ENCODE assay signal across 9 cellular contexts in genomic region chr5:66987949-66988838, GRCh38.
A peak's percentile ranks its signal among the peaks of the same experiment; 100 is the strongest.
DNase-seq lines count a peak whose midpoint lies in the region; ATAC-seq and TF ChIP-seq lines count a peak whose summit lies in the region.
"Had no signal": no experiment of that assay in that cellular context is flagged by ENCODE, and none has a peak within 500 bp of the region (broad histone marks: within the 10 kb centered on the region; RNA-seq: fewer than 3 reads in every experiment).

No MANE protein-coding gene starts in this region.

- intact Hi-C loops in Panc1 (cut with micrococcal nuclease; ENCODE audit: unreplicated experiment), result loop anchor here (1.0 to 5.0 kb wide), 2 partner anchors 162 to 219 kb away; no protein-coding TSS in a partner anchor

- H3K27ac Mint-ChIP-seq in endodermal cell, result no peak overlapping the region
- no peak overlapping the region for H3K27ac Mint-ChIP-seq in naive thymus-derived CD8-positive, alpha-beta T cell
- H3K27ac Mint-ChIP-seq: activated naive CD8-positive, alpha-beta T cell had no signal

- H3K9ac ChIP-seq in endodermal cell (ENCODE audit: extremely low read depth, low read length, poor library complexity, severe bottlenecking), result no peak overlapping the region

- no TSS peak for BruUV-seq in Panc1 (replicated peaks; lab: Mats Ljungman, UMichigan)

- ATAC-seq in HG02852 (IDR thresholded peaks at IDR 0.05; ENCODE audit: unreplicated experiment) (peak; percentile 65), Panc1 (0 out of 2 replicates have a peak, but pooled peaks have one; percentile 62)
- ATAC-seq in naive thymus-derived CD8-positive, alpha-beta T cell, result peak; percentile 59 to 67

- no peaks in the 10 kb centered on the region for H3K9me3 ChIP-seq in Panc1 (ENCODE audit: control insufficient read depth, insufficient read depth, low read depth, low read length)
- H3K9me3 ChIP-seq in endodermal cell (ENCODE audit: control insufficient read depth, low read length), result no peaks in the 10 kb centered on the region

- POLR2A ChIA-PET in Panc1 (lab: Charles Lee), result no interaction called here
- POLR2A ChIA-PET in naive thymus-derived CD8-positive, alpha-beta T cell (lab: Charles Lee), result interaction anchor here (0.5 kb wide), 1 partner anchor 220 kb away, joined by 3 read pairs; no protein-coding TSS in a partner anchor

- TF ChIP-seq CTCF in Panc1 (IDR thresholded peaks at IDR 0.05) (peak; percentile 78; the same call in 1 of the 2 replicates), endodermal cell (conservative IDR thresholded peaks at IDR 0.05) (peak; percentile 89)

- DNase-seq in SIG-M5 treated with dmso at 0.1 percent for 504 hours (lab: John Stamatoyannopoulos, UW; ENCODE audit: unreplicated experiment) (peak; percentile 54), SIG-M5 (lab: John Stamatoyannopoulos, UW) (no peak), Panc1 (ENCODE audit: low read depth, low spot score) (no peak), endodermal cell (no peak)
- peak in 3 of 10 donors; percentile 41 to 48 (median 42) for DNase-seq in naive thymus-derived CD8-positive, alpha-beta T cell
- no peak for DNase-seq in stimulated activated naive CD4-positive, alpha-beta T cell treated with Interleukin-2 at 50 U/mL for 16 hours (lab: John Stamatoyannopoulos, UW)
- DNase-seq in activated T-cell treated with anti-CD3 and anti-CD28 coated beads, Interleukin-2, amount 50 U/mL, for 48 hours, result no peak

- H3K9me3 Mint-ChIP-seq in endodermal cell, result no peaks in the 10 kb centered on the region
- no peaks in the 10 kb centered on the region for H3K9me3 Mint-ChIP-seq in naive thymus-derived CD8-positive, alpha-beta T cell

- H3K27me3 ChIP-seq in Panc1 (ENCODE audit: control insufficient read depth, insufficient read depth, low read length), result no peaks in the 10 kb centered on the region
- no peaks in the 10 kb centered on the region for H3K27me3 ChIP-seq in endodermal cell (ENCODE audit: control insufficient read depth, insufficient read depth, low read length, poor library complexity, severe bottlenecking)

- in situ Hi-C loops in Panc1 (cut with HindIII; ENCODE audit: low pct_unique_long_range_greater_than_20kb, low sequenced_read_pairs), result no loop called here

- H3K36me3 Mint-ChIP-seq in endodermal cell (ENCODE audit: low read depth), result no peaks in the 10 kb centered on the region
- H3K36me3 Mint-ChIP-seq in naive thymus-derived CD8-positive, alpha-beta T cell, result no peaks in the 10 kb centered on the region
- H3K36me3 Mint-ChIP-seq: activated naive CD8-positive, alpha-beta T cell had no signal

- peaks cover 14% of the 10 kb centered on the region for H3K4me1 Mint-ChIP-seq in endodermal cell
- no peaks in the 10 kb centered on the region for H3K4me1 Mint-ChIP-seq in naive thymus-derived CD8-positive, alpha-beta T cell

- CTCF ChIA-PET in Panc1 (lab: Charles Lee), result interaction anchor here (0.7 kb wide), 1 partner anchor 75 kb away, joined by 3 read pairs; no protein-coding TSS in a partner anchor

- H3K27me3 Mint-ChIP-seq in endodermal cell (ENCODE audit: insufficient read depth), result no peaks in the 10 kb centered on the region
- H3K27me3 Mint-ChIP-seq in naive thymus-derived CD8-positive, alpha-beta T cell, result peaks cover 0 to 8% (median 7%) of the 10 kb centered on the region in 5 donors

- no peak overlapping the region for H3K4me3 Mint-ChIP-seq in endodermal cell
- H3K4me3 Mint-ChIP-seq in naive thymus-derived CD8-positive, alpha-beta T cell, result no peak overlapping the region
- H3K4me3 Mint-ChIP-seq: activated naive CD8-positive, alpha-beta T cell had no signal

- H3K4me1 ChIP-seq in Panc1 (ENCODE audit: control insufficient read depth, insufficient read depth, low read length) (no peaks in the 10 kb centered on the region), endodermal cell (ENCODE audit: control insufficient read depth, insufficient read depth, low read length) (no peaks in the 10 kb centered on the region)

- no peak overlapping the region for H3K27ac ChIP-seq in Panc1 (ENCODE audit: low read length)
- no peak overlapping the region for H3K27ac ChIP-seq in endodermal cell (ENCODE audit: low read depth, low read length)

- H3K36me3 ChIP-seq in Panc1 (ENCODE audit: control insufficient read depth, insufficient read depth, low read length) (no peaks in the 10 kb centered on the region), endodermal cell (ENCODE audit: control insufficient read depth, insufficient read depth, low read length) (no peaks in the 10 kb centered on the region)

- H3K4me3 ChIP-seq in Panc1 (ENCODE audit: low read depth in 2 of 2, low read length in 2 of 2) (no peak overlapping the region), endodermal cell (ENCODE audit: low read length) (no peak overlapping the region)

- WGBS in endodermal cell (ENCODE audit: insufficient coverage in 1 of 2, insufficient read length in 1 of 2), 2 experiments, result 58% methylated on average over 3 of the region's 3 CpGs; no CpG with 5 or more reads in 1 of the 2 experiments
